ENCODE assay signal across 27 cellular contexts in genomic region chr2:129267559-129267958, GRCh38.
"Had no signal": no experiment of that assay in that cellular context is flagged by ENCODE, and none has a peak within 500 bp of the region (broad histone marks: within the 10 kb centered on the region; RNA-seq: fewer than 3 reads in every experiment).

No MANE protein-coding gene starts in this region.

- H3K4me3 ChIP-seq: colonic mucosa, coronary artery, dorsolateral prefrontal cortex, esophagus muscularis mucosa, esophagus squamous epithelium, gastrocnemius medialis, gastroesophageal sphincter, heart left ventricle, heart right ventricle, hepatocyte had no signal

- H3K4me2 ChIP-seq: hepatocyte had no signal

- H3K9me3 ChIP-seq: colonic mucosa had no signal

- H3K79me2 ChIP-seq: hepatocyte had no signal

- DNase-seq: colonic mucosa; cortex of kidney; dermis blood vessel endothelial cell; dorsolateral prefrontal cortex; effector CD4-positive, alpha-beta T cell; effector CD8-positive, alpha-beta T cell; effector memory CD4-positive, alpha-beta T cell; effector memory CD8-positive, alpha-beta T cell; endodermal cell; erythroblast; esophagus squamous epithelium; foreskin fibroblast; foreskin keratinocyte; foreskin melanocyte; gastrocnemius medialis; glutamatergic neuron; head of caudate nucleus; heart left ventricle; heart right ventricle had no signal

- FAIRE-seq: endometrium, endothelial cell of umbilical vein had no signal

- H2AFZ ChIP-seq: hepatocyte had no signal

- H3K36me3 ChIP-seq: colonic mucosa, esophagus muscularis mucosa, esophagus squamous epithelium, gastrocnemius medialis, gastroesophageal sphincter, heart left ventricle, heart right ventricle had no signal

- H3K4me1 ChIP-seq: colonic mucosa, esophagus muscularis mucosa, esophagus squamous epithelium, foreskin keratinocyte, gastroesophageal sphincter, heart left ventricle, heart right ventricle had no signal

- H3K27me3 ChIP-seq: colonic mucosa, esophagus muscularis mucosa, esophagus squamous epithelium, gastrocnemius medialis, gastroesophageal sphincter, hepatocyte had no signal

- ATAC-seq: effector memory CD8-positive, alpha-beta T cell; esophagus mucosa; foreskin keratinocyte; gastrocnemius medialis; gastroesophageal sphincter; heart left ventricle; heart right ventricle had no signal

- H3K27ac ChIP-seq: colonic mucosa, coronary artery, dorsolateral prefrontal cortex, epithelial cell of prostate, esophagus muscularis mucosa, esophagus squamous epithelium, foreskin keratinocyte, gastrocnemius medialis, gastroesophageal sphincter, heart left ventricle, heart right ventricle, hepatocyte had no signal
